22 cellular contexts compared by ENCODE assay signal in genomic region chr2:120763931-120764330, GRCh38. TPM values are rescaled to one million over a fixed set of nuclear protein-coding genes. Genes with fewer than 3 reads are reported as not detected.
DNase-seq lines count a peak whose midpoint lies in the region; ATAC-seq and TF ChIP-seq lines count a peak whose summit lies in the region.
"Had no signal": no experiment of that assay in that cellular context is flagged by ENCODE, and none has a peak within 500 bp of the region (broad histone marks: within the 10 kb centered on the region; RNA-seq: fewer than 3 reads in every experiment).

No MANE protein-coding gene starts in this region.

- TF ChIP-seq CTCF in right atrium auricular region (IDR thresholded peaks at IDR 0.05): no peak
- TF ChIP-seq CTCF in RWPE1 (conservative IDR thresholded peaks at IDR 0.05; ENCODE audit: low read depth): no peak
- TF ChIP-seq CTCF in type B pancreatic cell (conservative IDR thresholded peaks at IDR 0.05): no peak

- no peaks in the 10 kb centered on the region for H3K36me3 ChIP-seq in right atrium auricular region
- peaks cover 0 to 12% of the 10 kb centered on the region in 2 experiments for H3K36me3 ChIP-seq in mesenchymal stem cell (ENCODE audit: control insufficient read depth in 1 of 2, insufficient read depth in 2 of 2, low read depth in 1 of 2, low read length in 2 of 2)
- H3K36me3 ChIP-seq in neuronal stem cell (replicated peaks in 1 of 2; ENCODE audit: control insufficient read depth in 2 of 2, insufficient read depth in 2 of 2, low read length in 2 of 2): peaks cover 2 to 29% of the 10 kb centered on the region in 2 donors
- H3K36me3 ChIP-seq: BLaER1 treated with 17β-estradiol and CSF1 and Interleukin-3, amounts not matched to agents 10 nM and 100 nM had no signal

- H3K27me3 ChIP-seq in right atrium auricular region: no peaks in the 10 kb centered on the region
- no peaks in the 10 kb centered on the region for H3K27me3 ChIP-seq in mesenchymal stem cell (ENCODE audit: control insufficient read depth in 1 of 2, insufficient read depth in 1 of 2, low read length in 2 of 2)
- H3K27me3 ChIP-seq in neuronal stem cell (ENCODE audit: control insufficient read depth in 3 of 3, insufficient read depth in 3 of 3, low read depth in 1 of 3, low read length in 3 of 3): no peaks in the 10 kb centered on the region
- H3K27me3 ChIP-seq: BLaER1 treated with 17β-estradiol and CSF1 and Interleukin-3, amounts not matched to agents 10 nM and 100 nM had no signal

- H3K4me2 ChIP-seq in mesenchymal stem cell (ENCODE audit: low read length, poor library complexity, severe bottlenecking): no peak overlapping the region
- H3K4me2 ChIP-seq in neuronal stem cell (ENCODE audit: insufficient read depth, low read length, poor library complexity, severe bottlenecking): no peak overlapping the region
- H3K4me2 ChIP-seq: BLaER1 treated with 17β-estradiol and CSF1 and Interleukin-3, amounts not matched to agents 10 nM and 100 nM had no signal

- H3K4me1 ChIP-seq in right atrium auricular region (peaks cover 0 to 44% of the 10 kb centered on the region in 2 donors), mesenchymal stem cell (ENCODE audit: control insufficient read depth, insufficient read depth, low read depth, low read length) (peaks cover 48% of the 10 kb centered on the region), neuronal stem cell (ENCODE audit: control insufficient read depth in 2 of 2, insufficient read depth in 1 of 2, low read depth in 1 of 2, low read length in 2 of 2) (peaks cover 53 to 56% of the 10 kb centered on the region in 2 donors)

- CTCF ChIA-PET in RWPE1 (lab: Yijun Ruan, JAX): interaction anchor here (1.4 kb wide), 1 partner anchor 28 kb away, joined by 3 read pairs; the partner anchor contains the start of gene GLI2

- no peak overlapping the region for H3K27ac ChIP-seq in right atrium auricular region
- peak overlapping the region; percentile 26 for H3K27ac ChIP-seq in RWPE1
- no peak overlapping the region for H3K27ac ChIP-seq in mesenchymal stem cell (ENCODE audit: low read length, poor library complexity, severe bottlenecking)
- H3K27ac ChIP-seq in neuronal stem cell (replicated peaks; ENCODE audit: low read length): no peak overlapping the region
- H3K27ac ChIP-seq: BLaER1 treated with 17β-estradiol and CSF1 and Interleukin-3, amounts not matched to agents 10 nM and 100 nM had no signal

- peak overlapping the region; percentile 62 for H2BK15ac ChIP-seq in mesenchymal stem cell (ENCODE audit: low read depth, poor library complexity, severe bottlenecking)
- H2BK15ac ChIP-seq in neuronal stem cell (ENCODE audit: low read length): no peak overlapping the region

- no peak overlapping the region for H3K23ac ChIP-seq in mesenchymal stem cell (ENCODE audit: low read length in 2 of 2)
- no peak overlapping the region for H3K23ac ChIP-seq in neuronal stem cell (ENCODE audit: low read depth, low read length, poor library complexity)

- no peak overlapping the region for H2AFZ ChIP-seq in mesenchymal stem cell (ENCODE audit: low read depth, low read length)
- no peak overlapping the region for H2AFZ ChIP-seq in neuronal stem cell (ENCODE audit: low read length)

- H3K9me3 Mint-ChIP-seq in type B pancreatic cell: no peaks in the 10 kb centered on the region
- H3K9me3 Mint-ChIP-seq: activated naive CD4-positive, alpha-beta T cell treated with anti-CD3 and anti-CD28 coated beads, Interleukin-2, amount 50 U/mL, for 72 hours; activated T-cell treated with anti-CD3 and anti-CD28 coated beads, Interleukin-2, amount 50 U/mL, for 72 hours; T-helper 1 cell treated with Interleukin-12 subunit alpha and Interleukin-12 subunit beta and Interleukin-4 antibody, amounts not matched to agents 30 μg/mL and 1 μg/mL, for 36 hours had no signal

- POLR2A ChIA-PET in RWPE1 (lab: Yijun Ruan, JAX; ENCODE audit: low non-redundant PET): no interaction called here

- H3K4ac ChIP-seq in mesenchymal stem cell (ENCODE audit: low read depth in 1 of 2, low read length in 2 of 2): peak overlapping the region; percentile 92 to 98
- H3K4ac ChIP-seq in neuronal stem cell (ENCODE audit: low read length): no peak overlapping the region

- intact Hi-C loops in Right ventricle myocardium inferior (cut with DNase I): no loop called here

- DNase-seq in Right ventricle myocardium inferior (ENCODE audit: missing footprints): peak; percentile 17
- DNase-seq in right atrium auricular region (ENCODE audit: low spot score): no peak
- no peak for DNase-seq in RWPE1 (ENCODE audit: low spot score)
- no peak for DNase-seq in mesenchymal stem cell
- DNase-seq in type B pancreatic cell (ENCODE audit: extremely low spot score, unreplicated experiment): peak; percentile 64
- DNase-seq in neuronal stem cell (ENCODE audit: low spot score): no peak
- no peak for DNase-seq in DMS53 treated with DMSO at 0.1 percent for 48 hours (lab: John Stamatoyannopoulos, UW; ENCODE audit: unreplicated experiment)
- DNase-seq: ACHN; activated CD4-positive, alpha-beta T cell treated with anti-CD3 and anti-CD28 coated beads for 1 hour; activated T-cell treated with anti-CD3 and anti-CD28 coated beads, Interleukin-2, amount 50 U/mL, for 72 hours; cerebellar nuclear complex; COR-L47; DND-41; NCI-H1694 treated with DMSO at 0.1 percent for 48 hours; NCI-H2171; NCI-H526 had no signal

- H3K4me3 Mint-ChIP-seq in type B pancreatic cell: no peak overlapping the region
- H3K4me3 Mint-ChIP-seq: activated T-cell treated with anti-CD3 and anti-CD28 coated beads, Interleukin-2, amount 50 U/mL, for 72 hours; T-helper 1 cell treated with Interleukin-12 subunit alpha and Interleukin-12 subunit beta and Interleukin-4 antibody, amounts not matched to agents 30 μg/mL and 1 μg/mL, for 36 hours had no signal

- H3K9me3 ChIP-seq in right atrium auricular region (no peaks in the 10 kb centered on the region), mesenchymal stem cell (ENCODE audit: control insufficient read depth, low read length) (no peaks in the 10 kb centered on the region), neuronal stem cell (replicated peaks in 1 of 2; ENCODE audit: control insufficient read depth in 2 of 2, insufficient read depth in 1 of 2, low read depth in 1 of 2, low read length in 2 of 2) (no peaks in the 10 kb centered on the region)
- H3K9me3 ChIP-seq: BLaER1 treated with 17β-estradiol and CSF1 and Interleukin-3, amounts not matched to agents 10 nM and 100 nM had no signal

- peaks cover 57% of the 10 kb centered on the region for H3K4me1 Mint-ChIP-seq in type B pancreatic cell (ENCODE audit: unreplicated experiment)

- H3K18ac ChIP-seq in mesenchymal stem cell (ENCODE audit: low read depth in 1 of 2, low read length in 2 of 2) (peak overlapping the region; percentile 88 to 93), neuronal stem cell (ENCODE audit: low read length) (no peak overlapping the region)

- H4K8ac ChIP-seq in mesenchymal stem cell (ENCODE audit: low read length) (peak overlapping the region; percentile 59), neuronal stem cell (ENCODE audit: low read depth, low read length) (no peak overlapping the region)

- H2BK5ac ChIP-seq in mesenchymal stem cell (ENCODE audit: low read depth, low read length, poor library complexity, severe bottlenecking): no peak overlapping the region
- H2BK5ac ChIP-seq in neuronal stem cell (ENCODE audit: low read length): no peak overlapping the region

- no peaks in the 10 kb centered on the region for H3K36me3 Mint-ChIP-seq in type B pancreatic cell
- H3K36me3 Mint-ChIP-seq: activated naive CD4-positive, alpha-beta T cell treated with anti-CD3 and anti-CD28 coated beads, Interleukin-2, amount 50 U/mL, for 72 hours had no signal

- H3K9ac ChIP-seq in mesenchymal stem cell (ENCODE audit: low read length): no peak overlapping the region
- H3K9ac ChIP-seq in neuronal stem cell (ENCODE audit: low read depth, low read length, poor library complexity): no peak overlapping the region
- H3K9ac ChIP-seq: BLaER1 treated with 17β-estradiol and CSF1 and Interleukin-3, amounts not matched to agents 10 nM and 100 nM had no signal

- H2BK120ac ChIP-seq in mesenchymal stem cell (ENCODE audit: low read depth, low read length) (peak overlapping the region; percentile 82), neuronal stem cell (ENCODE audit: low read depth, low read length) (no peak overlapping the region)

- H2AK5ac ChIP-seq in mesenchymal stem cell (ENCODE audit: low read length, severe bottlenecking) (no peak overlapping the region), neuronal stem cell (ENCODE audit: low read depth, low read length) (no peak overlapping the region)

- H4K91ac ChIP-seq in mesenchymal stem cell (ENCODE audit: low read length) (peak overlapping the region; percentile 67), neuronal stem cell (ENCODE audit: low read depth, low read length, poor library complexity) (no peak overlapping the region)

- no peak overlapping the region for H3K4me3 ChIP-seq in right atrium auricular region
- no peak overlapping the region for H3K4me3 ChIP-seq in mesenchymal stem cell (ENCODE audit: insufficient read depth in 1 of 2, low read depth in 1 of 2, low read length in 2 of 2)
- H3K4me3 ChIP-seq in neuronal stem cell (ENCODE audit: low read length in 2 of 2): no peak overlapping the region
- H3K4me3 ChIP-seq: BLaER1 treated with 17β-estradiol and CSF1 and Interleukin-3, amounts not matched to agents 10 nM and 100 nM; GM12878 had no signal

- 96% methylated on average over 10 of the region's 10 CpGs for WGBS in mesenchymal stem cell
- WGBS in neuronal stem cell (ENCODE audit: extremely low coverage in 2 of 2, insufficient read length in 2 of 2, insufficient replicate concordance in 1 of 2), 2 donors: no CpG with 5 or more reads among the region's 10 CpGs

- H3K79me1 ChIP-seq in mesenchymal stem cell (replicated peaks; ENCODE audit: low read length, poor library complexity, severe bottlenecking) (peaks cover 56% of the 10 kb centered on the region), neuronal stem cell (ENCODE audit: low read depth, low read length) (peaks cover 28% of the 10 kb centered on the region)

- H3K27me3 Mint-ChIP-seq in type B pancreatic cell: peaks cover 2% of the 10 kb centered on the region

- H3K14ac ChIP-seq in mesenchymal stem cell (ENCODE audit: low read length in 2 of 2) (peak overlapping the region in 1 of 2 experiments; percentile 90), neuronal stem cell (ENCODE audit: low read length) (no peak overlapping the region)

- H2BK12ac ChIP-seq in mesenchymal stem cell (ENCODE audit: low read length in 2 of 2) (peak overlapping the region; percentile 91 to 95), neuronal stem cell (ENCODE audit: low read length) (no peak overlapping the region)

- H3K27ac Mint-ChIP-seq in type B pancreatic cell: no peak overlapping the region
- H3K27ac Mint-ChIP-seq: activated naive CD4-positive, alpha-beta T cell treated with anti-CD3 and anti-CD28 coated beads, Interleukin-2, amount 50 U/mL, for 72 hours; activated T-cell treated with anti-CD3 and anti-CD28 coated beads, Interleukin-2, amount 50 U/mL, for 72 hours; T-helper 1 cell treated with Interleukin-12 subunit alpha and Interleukin-12 subunit beta and Interleukin-4 antibody, amounts not matched to agents 30 μg/mL and 1 μg/mL, for 36 hours had no signal

- ATAC-seq in Right ventricle myocardium inferior (no peak), HG02884 (IDR thresholded peaks at IDR 0.05; ENCODE audit: unreplicated experiment) (no peak)
- ATAC-seq: activated naive CD4-positive, alpha-beta T cell treated with anti-CD3 and anti-CD28 coated beads, Interleukin-2, amount 50 U/mL, for 72 hours; activated T-cell treated with anti-CD3 and anti-CD28 coated beads, Interleukin-2, amount 50 U/mL, for 72 hours; GM12878 had no signal

RNA-seq across cellular contexts. Expression of gene GLI2, which starts 28.3 kb away (rescaled TPM):
- 2.2 TPM for total RNA-seq in Right ventricle myocardium inferior
- total RNA-seq in right atrium auricular region: 1 to 10 TPM; 1.5 to 3.5 TPM
- polyA plus RNA-seq in mesenchymal stem cell (2013, experiment 1 of 2): 28.9 TPM
- polyA plus RNA-seq in mesenchymal stem cell (2013, experiment 2 of 2): 29.5 TPM
- 10.5 and 28.6 TPM in 2 replicates for total RNA-seq in type B pancreatic cell (ENCODE audit: low replicate concordance)
- 26.2 TPM for polyA plus RNA-seq in neuronal stem cell (2013, experiment 1 of 2)
- 27.3 TPM for polyA plus RNA-seq in neuronal stem cell (2013, experiment 2 of 2)
- total RNA-seq: activated naive CD4-positive, alpha-beta T cell treated with anti-CD3 and anti-CD28 coated beads, Interleukin-2, amount 50 U/mL, for 72 hours; activated T-cell treated with anti-CD3 and anti-CD28 coated beads, Interleukin-2, amount 50 U/mL, for 72 hours; GM12878; mononuclear cell had no signal

Comparison
In these comparisons a context has a peak if more than half of its experiments do, and no peak if none do; other contexts are left out.
1. DNase-seq: peak in Right ventricle myocardium inferior (single experiment) and type B pancreatic cell (single experiment); none in right atrium auricular region (single experiment), RWPE1 (single experiment), mesenchymal stem cell (single experiment), neuronal stem cell (single experiment) and DMS53 treated with DMSO at 0.1 percent for 48 hours (single experiment).